In the genomic region with DNA sequence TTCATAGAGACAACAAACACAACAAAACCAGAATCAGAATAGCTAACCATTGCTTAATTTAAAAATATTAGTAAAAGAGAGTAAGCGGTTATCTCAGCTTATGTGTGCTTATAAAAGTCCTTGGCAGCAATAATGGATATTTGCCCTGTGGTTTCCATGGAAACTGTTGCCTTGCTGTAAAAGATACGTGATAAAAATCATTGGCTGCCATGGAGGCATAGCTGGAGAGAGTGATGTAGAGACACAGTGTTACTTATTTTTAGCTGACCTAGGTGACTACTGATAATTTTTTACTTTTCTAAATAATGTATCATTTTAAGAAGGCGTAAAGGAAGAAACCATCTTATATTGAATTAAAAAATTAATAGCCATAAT, we compare ENCODE assay signal across 8 cellular contexts.
DNase-seq lines count a peak whose midpoint lies in the region; ATAC-seq and TF ChIP-seq lines count a peak whose summit lies in the region.

No MANE protein-coding gene starts in this region.

- H3K4me3 ChIP-seq in cardiac fibroblast (replicated peaks in 1 of 2; ENCODE audit: low read depth in 2 of 2, low read length in 2 of 2), result no peak overlapping the region
- H3K4me3 ChIP-seq in neuron (ENCODE audit: low read length), result peak overlapping the region; percentile 32
- no peak overlapping the region for H3K4me3 ChIP-seq in upper lobe of right lung

- no peak for TF ChIP-seq CTCF in cardiac fibroblast (IDR thresholded peaks at IDR 0.05; ENCODE audit: low read depth, low read length)
- TF ChIP-seq CTCF in foreskin keratinocyte (conservative IDR thresholded peaks at IDR 0.05), result no peak
- TF ChIP-seq CTCF in upper lobe of right lung (IDR thresholded peaks at IDR 0.05), result no peak

- TF ChIP-seq POLR2A in GM18505 (IDR thresholded peaks at IDR 0.05; ENCODE audit: borderline replicate concordance, extremely low read depth, insufficient read depth, insufficient read length), result no peak

- ATAC-seq in foreskin keratinocyte, result no peak
- no peak for ATAC-seq in GM18505 (IDR thresholded peaks at IDR 0.05; ENCODE audit: unreplicated experiment)
- ATAC-seq in upper lobe of right lung, result no peak

- peak overlapping the region; percentile 59 for H2AFZ ChIP-seq in neuron (ENCODE audit: low read depth, low read length)

- H3K27me3 ChIP-seq in neuron (ENCODE audit: insufficient read depth, low read length) (no peaks in the 10 kb centered on the region), foreskin keratinocyte (no peaks in the 10 kb centered on the region), upper lobe of right lung (no peaks in the 10 kb centered on the region)

- H3K27ac ChIP-seq in foreskin keratinocyte (no peak overlapping the region), upper lobe of right lung (no peak overlapping the region)

- peak; percentile 35 for DNase-seq in Caki2 (ENCODE audit: low read depth)
- peak; percentile 15 for DNase-seq in NCI-H2029 (lab: John Stamatoyannopoulos, UW)
- peak; percentile 80 to 86 for DNase-seq in cardiac fibroblast (ENCODE audit: low read depth in 2 of 2)
- no peak for DNase-seq in foreskin keratinocyte
- DNase-seq in NOMO-1 treated with dmso at 0.1 percent for 144 hours (lab: John Stamatoyannopoulos, UW; ENCODE audit: unreplicated experiment), result no peak
- no peak for DNase-seq in upper lobe of right lung

- no peaks in the 10 kb centered on the region for H3K36me3 ChIP-seq in neuron (ENCODE audit: insufficient read depth, low read length)
- no peaks in the 10 kb centered on the region for H3K36me3 ChIP-seq in upper lobe of right lung

- intact Hi-C loops in upper lobe of right lung (cut with DNase I), result no loop called here

- H3K9me3 ChIP-seq in neuron (ENCODE audit: low read length), result no peaks in the 10 kb centered on the region
- H3K9me3 ChIP-seq in upper lobe of right lung, result no peaks in the 10 kb centered on the region

- in situ Hi-C loops in Caki2 (cut with HindIII; ENCODE audit: low pct_unique_long_range_greater_than_20kb, low sequenced_read_pairs), result no loop called here

- H3K4me1 ChIP-seq in neuron (ENCODE audit: insufficient read depth, low read length) (peaks cover 15% of the 10 kb centered on the region), foreskin keratinocyte (no peaks in the 10 kb centered on the region), upper lobe of right lung (no peaks in the 10 kb centered on the region)

Comparison
In these comparisons a context has a peak if more than half of its experiments do, and no peak if none do; other contexts are left out.
1. DNase-seq: peak in Caki2 (single experiment), NCI-H2029 (single experiment) and cardiac fibroblast (2 of 2); none in foreskin keratinocyte (0 of 2), NOMO-1 treated with dmso at 0.1 percent for 144 hours (single experiment) and upper lobe of right lung (single experiment).